31 cellular contexts compared by ENCODE assay signal in the genomic region with DNA sequence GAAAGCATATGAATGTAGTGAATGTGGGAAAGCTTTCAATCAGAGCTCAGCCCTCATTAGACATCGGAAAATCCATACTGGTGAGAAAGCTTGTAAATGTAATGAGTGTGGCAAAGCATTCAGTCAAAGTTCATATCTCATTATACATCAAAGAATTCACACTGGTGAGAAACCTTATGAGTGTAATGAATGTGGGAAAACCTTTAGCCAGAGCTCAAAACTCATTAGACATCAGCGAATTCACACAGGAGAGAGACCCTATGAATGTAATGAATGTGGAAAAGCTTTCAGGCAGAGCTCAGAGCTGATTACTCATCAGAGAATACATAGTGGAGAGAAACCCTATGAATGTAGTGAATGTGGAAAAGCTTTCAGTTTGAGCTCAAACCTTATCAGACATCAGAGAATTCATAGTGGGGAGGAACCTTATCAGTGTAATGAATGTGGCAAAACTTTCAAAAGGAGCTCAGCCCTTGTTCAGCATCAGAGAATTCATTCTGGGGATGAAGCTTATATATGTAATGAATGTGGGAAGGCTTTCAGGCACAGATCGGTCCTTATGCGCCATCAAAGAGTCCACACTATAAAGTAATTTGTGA.
"Had no signal": no experiment of that assay in that cellular context is flagged by ENCODE, and none has a peak within 500 bp of the region (broad histone marks: within the 10 kb centered on the region; RNA-seq: fewer than 3 reads in every experiment).

No MANE protein-coding gene starts in this region.

- H3K27ac Mint-ChIP-seq: nephron, neural progenitor cell had no signal

- H3K27me3 Mint-ChIP-seq: naive thymus-derived CD4-positive, alpha-beta T cell had no signal

- DNase-seq: dermis blood vessel endothelial cell; effector memory CD4-positive, alpha-beta T cell; erythroblast; esophagus squamous epithelium; foreskin melanocyte; glutamatergic neuron; heart right ventricle; hippocampal formation; left cardiac atrium; left lung; midbrain; naive thymus-derived CD4-positive, alpha-beta T cell; nucleus accumbens; stimulated activated CD4-positive, alpha-beta T cell treated with anti-CD3 and anti-CD28 coated beads, Interleukin-12 subunit alpha, Interleukin-12 subunit beta, amount 100 ng/mL, for 4 hours; stimulated activated CD4-positive, alpha-beta T cell treated with anti-CD3 and anti-CD28 coated beads, Interleukin-1b, Interleukin-23, amount 100 ng/mL, for 48 hours; stimulated activated CD4-positive, alpha-beta T cell treated with anti-CD3 and anti-CD28 coated beads, Interleukin-4, amount 100 ng/mL, for 1 hour; stimulated activated CD8-positive, alpha-beta memory T cell treated with anti-CD3 and anti-CD28 coated beads, Interleukin-4, amount 100 ng/mL, for 48 hours; stimulated activated naive CD4-positive, alpha-beta T cell; stomach; substantia nigra; testis; tibial artery; upper lobe of left lung; uterus had no signal

- H2AFZ ChIP-seq: neural progenitor cell had no signal

- H3K4me1 ChIP-seq: prostate gland, uterus had no signal

- H3K36me3 ChIP-seq: uterus had no signal

- H3K9ac ChIP-seq: neural progenitor cell had no signal

- H3K4me2 ChIP-seq: neural progenitor cell, smooth muscle cell had no signal

- H3K4me3 Mint-ChIP-seq: naive thymus-derived CD4-positive, alpha-beta T cell; nephron; neural progenitor cell had no signal

- H3K27me3 ChIP-seq: esophagus squamous epithelium, heart right ventricle, left lung, neural progenitor cell, right atrium auricular region, stomach, testis, tibial artery, upper lobe of left lung, uterus had no signal

- ATAC-seq: heart right ventricle; left cardiac atrium; left lung; naive thymus-derived CD4-positive, alpha-beta T cell; sciatic nerve had no signal

- H3K4me3 ChIP-seq: coronary artery, esophagus squamous epithelium, heart right ventricle, left lung, neural progenitor cell, prostate gland, right atrium auricular region, smooth muscle cell, stomach, testis, tibial artery, upper lobe of left lung, uterus had no signal

- H3K4me1 Mint-ChIP-seq: nephron had no signal

- H3K27ac ChIP-seq: coronary artery, esophagus squamous epithelium, heart right ventricle, neural progenitor cell, prostate gland, right atrium auricular region, stomach, testis, tibial artery, uterus had no signal

- H3K9me3 ChIP-seq: prostate gland, right atrium auricular region, testis, tibial artery, uterus had no signal
